ENCODE assay signal across 18 cellular contexts in genomic region chr11:110856993-110857812, GRCh38.
DNase-seq lines count a peak whose midpoint lies in the region; ATAC-seq, FAIRE-seq and TF ChIP-seq lines count a peak whose summit lies in the region.
"Had no signal": no experiment of that assay in that cellular context is flagged by ENCODE, and none has a peak within 500 bp of the region (broad histone marks: within the 10 kb centered on the region; RNA-seq: fewer than 3 reads in every experiment).

No MANE protein-coding gene starts in this region.

- H3K79me2 ChIP-seq in endothelial cell of umbilical vein (ENCODE audit: control insufficient read depth, insufficient read depth, low read length) (no peaks in the 10 kb centered on the region), PC-3 (ENCODE audit: low read length) (no peaks in the 10 kb centered on the region)

- no peaks in the 10 kb centered on the region for H3K9me1 ChIP-seq in endothelial cell of umbilical vein (replicated peaks; ENCODE audit: control insufficient read depth, extremely low read depth, insufficient read depth, low read length)

- TF ChIP-seq POLR2A in endothelial cell of umbilical vein (IDR thresholded peaks at IDR 0.05; ENCODE audit: low read depth, low read length), result no peak

- peaks cover 2% of the 10 kb centered on the region for H3K4me1 ChIP-seq in endothelial cell of umbilical vein (ENCODE audit: control insufficient read depth, extremely low read depth, insufficient read depth, low read length)
- no peaks in the 10 kb centered on the region for H3K4me1 ChIP-seq in PC-3 (ENCODE audit: insufficient read depth, low read length)
- H3K4me1 ChIP-seq: Caco-2 had no signal

- H3K27ac ChIP-seq in AG04450 (ENCODE audit: low read depth, low read length), result no peak overlapping the region
- no peak overlapping the region for H3K27ac ChIP-seq in endothelial cell of umbilical vein (ENCODE audit: insufficient read depth, low read depth, low read length)
- no peak overlapping the region for H3K27ac ChIP-seq in PC-3 (ENCODE audit: low read length)
- H3K27ac ChIP-seq: brain microvascular endothelial cell, SK-N-MC, spleen had no signal

- H3K9me3 ChIP-seq in AG04450 (ENCODE audit: control insufficient read depth, insufficient read depth, low read length) (no peaks in the 10 kb centered on the region), endothelial cell of umbilical vein (replicated peaks; ENCODE audit: control insufficient read depth, insufficient read depth, low read length) (no peaks in the 10 kb centered on the region), PC-3 (ENCODE audit: low read length) (no peaks in the 10 kb centered on the region)
- H3K9me3 ChIP-seq: Caco-2, spleen had no signal

- H3K4me2 ChIP-seq in endothelial cell of umbilical vein (ENCODE audit: insufficient read depth, low read length), result no peak overlapping the region
- no peak overlapping the region for H3K4me2 ChIP-seq in PC-3 (ENCODE audit: low read length)

- no peaks in the 10 kb centered on the region for H3K36me3 ChIP-seq in endothelial cell of umbilical vein (ENCODE audit: control insufficient read depth in 2 of 2, extremely low read depth in 1 of 2, insufficient read depth in 2 of 2, low read length in 2 of 2)
- no peaks in the 10 kb centered on the region for H3K36me3 ChIP-seq in PC-3 (ENCODE audit: low read depth, low read length)
- H3K36me3 ChIP-seq: brain microvascular endothelial cell, spleen had no signal

- TF ChIP-seq CTCF in AG04450 (IDR thresholded peaks at IDR 0.05; ENCODE audit: low read depth, low read length), result no peak
- TF ChIP-seq CTCF in endothelial cell of umbilical vein (IDR thresholded peaks at IDR 0.05; ENCODE audit: extremely low read depth in 1 of 2, insufficient read depth in 1 of 2, low read depth in 1 of 2, low read length in 2 of 2), result no peak
- TF ChIP-seq CTCF in PC-3 (conservative IDR thresholded peaks at IDR 0.05; ENCODE audit: low read depth, low read length), result no peak

- peak; percentile 51 for ATAC-seq in GM21360 (IDR thresholded peaks at IDR 0.05; ENCODE audit: unreplicated experiment)
- peak; percentile 40 for ATAC-seq in HG03175 (IDR thresholded peaks at IDR 0.05; ENCODE audit: unreplicated experiment)
- no peak for ATAC-seq in PC-3
- no peak for ATAC-seq in HG03354 (IDR thresholded peaks at IDR 0.05; ENCODE audit: poor library complexity, severe bottlenecking, unreplicated experiment)
- ATAC-seq: activated CD8-positive, alpha-beta memory T cell treated with anti-CD3 and anti-CD28 coated beads, Interleukin-2, amount 10 ng/mL, durations not matched to agents 7 days and 5 days had no signal

- H3K4me3 ChIP-seq in AG04450 (ENCODE audit: low read depth, low read length) (no peak overlapping the region), endothelial cell of umbilical vein (replicated peaks in 1 of 3; ENCODE audit: insufficient read depth in 1 of 3, low read depth in 1 of 3, low read length in 3 of 3) (no peak overlapping the region), PC-3 (ENCODE audit: low read length) (no peak overlapping the region)
- H3K4me3 ChIP-seq: SK-N-MC, spleen had no signal

- DNase-seq in AG04450 (ENCODE audit: low read depth, low spot score) (peak; percentile 21), endothelial cell of umbilical vein (ENCODE audit: low read depth, low spot score) (peak; percentile 26), PC-3 (no peak), NOMO-1 treated with dmso at 0.1 percent for 144 hours (lab: John Stamatoyannopoulos, UW; ENCODE audit: unreplicated experiment) (no peak), CD1c-positive myeloid dendritic cell (ENCODE audit: extremely low spot score) (no peak)
- DNase-seq: activated CD8-positive, alpha-beta memory T cell treated with anti-CD3 and anti-CD28 coated beads, Interleukin-2, amount 10 ng/mL, durations not matched to agents 7 days and 5 days; activated naive CD4-positive, alpha-beta T cell; Caco-2; effector memory CD4-positive, alpha-beta T cell; NCI-H2171; occipital lobe; spleen had no signal

- H4K20me1 ChIP-seq in endothelial cell of umbilical vein (replicated peaks; ENCODE audit: control insufficient read depth, extremely low read depth, insufficient read depth, low read length) (no peaks in the 10 kb centered on the region), PC-3 (ENCODE audit: low read length) (no peaks in the 10 kb centered on the region)

- FAIRE-seq in endothelial cell of umbilical vein (lab: Jason Lieb, UNC), result no peak
- FAIRE-seq: islet of Langerhans had no signal

- CTCF ChIA-PET in AG04450 (lab: Charles Lee), result no interaction called here
- CTCF ChIA-PET in endothelial cell of umbilical vein (lab: Charles Lee), result no interaction called here
- CTCF ChIA-PET in PC-3 (lab: Charles Lee), result no interaction called here

- H3K9ac ChIP-seq in endothelial cell of umbilical vein (replicated peaks; ENCODE audit: extremely low read depth, insufficient read depth, low read length) (no peak overlapping the region), PC-3 (ENCODE audit: low read length) (no peak overlapping the region)

- intact Hi-C loops in endothelial cell of umbilical vein (cut with micrococcal nuclease) (loop anchor here (5.0 kb wide), 1 partner anchor 145 kb away; the partner anchor contains the start of gene ARHGAP20), PC-3 (cut with micrococcal nuclease) (no loop called here)

- no peaks in the 10 kb centered on the region for H3F3A ChIP-seq in PC-3 (ENCODE audit: low read length, unreplicated experiment)

- no peak overlapping the region for H2AFZ ChIP-seq in endothelial cell of umbilical vein (ENCODE audit: low read depth, low read length)
- no peak overlapping the region for H2AFZ ChIP-seq in PC-3 (ENCODE audit: low read length)

- POLR2A ChIA-PET in AG04450 (lab: Yijun Ruan, JAX) (no interaction called here), endothelial cell of umbilical vein (lab: Charles Lee) (no interaction called here), PC-3 (lab: Charles Lee; ENCODE audit: unreplicated experiment) (no interaction called here)

- no peaks in the 10 kb centered on the region for H3K27me3 ChIP-seq in AG04450 (ENCODE audit: control insufficient read depth, insufficient read depth, low read length)
- H3K27me3 ChIP-seq in endothelial cell of umbilical vein (ENCODE audit: control insufficient read depth in 2 of 2, insufficient read depth in 2 of 2, low read length in 2 of 2), result no peaks in the 10 kb centered on the region
- H3K27me3 ChIP-seq in PC-3 (ENCODE audit: low read length), result peaks cover 43% of the 10 kb centered on the region
- H3K27me3 ChIP-seq: brain microvascular endothelial cell, spleen had no signal

- dilution Hi-C loops in endothelial cell of umbilical vein (cut with MboI; ENCODE audit: extremely low pct_ligation_motif_present, low sequenced_read_pairs), result no loop called here

- BruUV-seq in endothelial cell of umbilical vein (replicated peaks; lab: Mats Ljungman, UMichigan), result no TSS peak
- BruUV-seq in PC-3 (replicated peaks; lab: Mats Ljungman, UMichigan), result no TSS peak

- H3K9me2 ChIP-seq in PC-3 (replicated peaks; ENCODE audit: low read length), result no peaks in the 10 kb centered on the region

TF ChIP-seq in endothelial cell of umbilical vein, 7 proteins besides CTCF, POLR2A, EP300 and RAD21:
- TF ChIP-seq MYC (IDR thresholded peaks at IDR 0.05; ENCODE audit: low read depth, low read length) (no peak), JUN (IDR thresholded peaks at IDR 0.05; ENCODE audit: borderline replicate concordance, insufficient read depth, insufficient read length, low read depth) (no peak), EZH2 (IDR thresholded peaks at IDR 0.05; ENCODE audit: borderline replicate concordance, low read depth, low read length, severe bottlenecking) (no peak), GATA2 (IDR thresholded peaks at IDR 0.05; ENCODE audit: insufficient read depth, insufficient read length, low read depth, low read length) (no peak), FOS (IDR thresholded peaks at IDR 0.05; ENCODE audit: borderline replicate concordance, insufficient read depth, low read length) (no peak), POLR2AphosphoS5 (IDR thresholded peaks at IDR 0.05; ENCODE audit: insufficient read depth, low read depth, low read length) (no peak)
- TF ChIP-seq, protein P1, sequence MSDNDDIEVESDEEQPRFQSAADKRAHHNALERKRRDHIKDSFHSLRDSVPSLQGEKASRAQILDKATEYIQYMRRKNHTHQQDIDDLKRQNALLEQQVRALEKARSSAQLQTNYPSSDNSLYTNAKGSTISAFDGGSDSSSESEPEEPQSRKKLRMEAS (IDR thresholded peaks at IDR 0.05; ENCODE audit: insufficient read depth, insufficient read length), result no peak
TF ChIP-seq in endothelial cell of umbilical vein: peak in this region for 0.

Comparison
In these comparisons a context has a peak if more than half of its experiments do, and no peak if none do; other contexts are left out.
1. DNase-seq: peak in AG04450 (single experiment) and endothelial cell of umbilical vein (single experiment); none in PC-3 (single experiment), NOMO-1 treated with dmso at 0.1 percent for 144 hours (single experiment) and CD1c-positive myeloid dendritic cell (single experiment).
2. ATAC-seq: peak in GM21360 (single experiment) and HG03175 (single experiment); none in PC-3 (single experiment) and HG03354 (single experiment).